8 cellular contexts compared by ENCODE assay signal in genomic region chr12:46214668-46215429, GRCh38. TPM values are rescaled to one million over a fixed set of nuclear protein-coding genes. Genes with fewer than 3 reads are reported as not detected.
DNase-seq lines count a peak whose midpoint lies in the region; ATAC-seq and TF ChIP-seq lines count a peak whose summit lies in the region.

No MANE protein-coding gene starts in this region.

- peaks cover 34% of the 10 kb centered on the region for H3K36me3 ChIP-seq in BE2C
- H3K36me3 ChIP-seq in tibial nerve = no peaks in the 10 kb centered on the region

- peaks cover 11% of the 10 kb centered on the region; the same call in 1 of the 2 replicates for H3K4me1 ChIP-seq in BE2C
- peaks cover 0 to 38% (median 3%) of the 10 kb centered on the region in 4 donors for H3K4me1 ChIP-seq in tibial nerve

- 70 to 78% methylated on average over 7 of the region's 7 CpGs for whole genome bisulfite sequencing in tibial nerve, 2 donors

- H3K27ac ChIP-seq in tibial nerve = peak overlapping the region in 1 of 4 donors; percentile 74

- H3K9me3 ChIP-seq in BE2C (no peaks in the 10 kb centered on the region), tibial nerve (no peaks in the 10 kb centered on the region)

- H3K27me3 Mint-ChIP-seq in activated naive CD8-positive, alpha-beta T cell treated with anti-CD3 and anti-CD28 coated beads, Interleukin-2, amount 50 U/mL, for 24 hours = no peaks in the 10 kb centered on the region

- no peak for TF ChIP-seq EP300 in tibial nerve (IDR thresholded peaks at IDR 0.05)

- H3K4me3 Mint-ChIP-seq in activated naive CD8-positive, alpha-beta T cell treated with anti-CD3 and anti-CD28 coated beads, Interleukin-2, amount 50 U/mL, for 24 hours = peak overlapping the region; percentile 79

- H3K4me3 ChIP-seq in BE2C (ENCODE audit: low read depth, low read length) = no peak overlapping the region
- no peak overlapping the region for H3K4me3 ChIP-seq in tibial nerve

- H3K4me1 Mint-ChIP-seq in activated naive CD8-positive, alpha-beta T cell treated with anti-CD3 and anti-CD28 coated beads, Interleukin-2, amount 50 U/mL, for 24 hours = peaks cover 100% of the 10 kb centered on the region

- no peaks in the 10 kb centered on the region for H3K27me3 ChIP-seq in BE2C
- H3K27me3 ChIP-seq in tibial nerve = no peaks in the 10 kb centered on the region

- ATAC-seq in GM18867 (IDR thresholded peaks at IDR 0.05; ENCODE audit: unreplicated experiment) = peak; percentile 68
- peak; percentile 31 for ATAC-seq in HG02970 (IDR thresholded peaks at IDR 0.05; ENCODE audit: low FRiP score, unreplicated experiment)
- peak; percentile 75 for ATAC-seq in activated naive CD8-positive, alpha-beta T cell treated with anti-CD3 and anti-CD28 coated beads, Interleukin-2, amount 50 U/mL, for 24 hours

- TF ChIP-seq CTCF in BE2C (IDR thresholded peaks at IDR 0.05; ENCODE audit: low read depth, low read length) (no peak), tibial nerve (IDR thresholded peaks at IDR 0.05) (no peak)

- H3K27ac Mint-ChIP-seq in activated naive CD8-positive, alpha-beta T cell treated with anti-CD3 and anti-CD28 coated beads, Interleukin-2, amount 50 U/mL, for 24 hours = peak overlapping the region; percentile 97

- TF ChIP-seq POLR2A in tibial nerve (IDR thresholded peaks at IDR 0.05) = no peak

- peaks cover 81% of the 10 kb centered on the region for H3K36me3 Mint-ChIP-seq in activated naive CD8-positive, alpha-beta T cell treated with anti-CD3 and anti-CD28 coated beads, Interleukin-2, amount 50 U/mL, for 24 hours (ENCODE audit: low read depth)

- H3K9me3 Mint-ChIP-seq in activated naive CD8-positive, alpha-beta T cell treated with anti-CD3 and anti-CD28 coated beads, Interleukin-2, amount 50 U/mL, for 24 hours = no peaks in the 10 kb centered on the region

- peak; percentile 49 to 99 (median 77) for DNase-seq in T-helper 2 cell
- peak; percentile 73 for DNase-seq in activated naive CD8-positive, alpha-beta T cell treated with anti-CD3 and anti-CD28 coated beads, Interleukin-2, amount 50 U/mL, for 24 hours
- peak in 2 of 3 experiments; percentile 42 to 64 for DNase-seq in stimulated activated CD4-positive, alpha-beta T cell treated with anti-CD3 and anti-CD28 coated beads, TNF-alpha, amount 100 ng/mL, for 4 hours (ENCODE audit: low read depth in 3 of 3)
- DNase-seq in NCI-H2227 treated with DMSO at 0.1 percent for 48 hours (lab: John Stamatoyannopoulos, UW) = no peak
- no peak for DNase-seq in BE2C
- DNase-seq in tibial nerve (ENCODE audit: low spot score in 2 of 2) = no peak

RNA-seq across cellular contexts. Expression of gene SLC38A1, which starts 54.0 kb away (rescaled TPM):
- 103 TPM for polyA plus RNA-seq in BE2C (2012; ENCODE audit: insufficient read depth, insufficient read length, low read depth)
- 10 to 100 TPM in 2 of 4 donors, 1 to 10 TPM in 2; 7.0 to 11.8 (median 9.5) TPM for total RNA-seq in tibial nerve

Comparison
In these comparisons a context has a peak if more than half of its experiments do, and no peak if none do; other contexts are left out.
1. DNase-seq: peak in T-helper 2 cell (5 of 5), activated naive CD8-positive, alpha-beta T cell treated with anti-CD3 and anti-CD28 coated beads, Interleukin-2, amount 50 U/mL, for 24 hours (single experiment) and stimulated activated CD4-positive, alpha-beta T cell treated with anti-CD3 and anti-CD28 coated beads, TNF-alpha, amount 100 ng/mL, for 4 hours (2 of 3); none in NCI-H2227 treated with DMSO at 0.1 percent for 48 hours (single experiment), BE2C (single experiment) and tibial nerve (0 of 2).
2. Peak in every context shown above with its lines, with median percentiles within 50 percentile points of each other: ATAC-seq.